31 cellular contexts compared by ENCODE assay signal in the genomic region with DNA sequence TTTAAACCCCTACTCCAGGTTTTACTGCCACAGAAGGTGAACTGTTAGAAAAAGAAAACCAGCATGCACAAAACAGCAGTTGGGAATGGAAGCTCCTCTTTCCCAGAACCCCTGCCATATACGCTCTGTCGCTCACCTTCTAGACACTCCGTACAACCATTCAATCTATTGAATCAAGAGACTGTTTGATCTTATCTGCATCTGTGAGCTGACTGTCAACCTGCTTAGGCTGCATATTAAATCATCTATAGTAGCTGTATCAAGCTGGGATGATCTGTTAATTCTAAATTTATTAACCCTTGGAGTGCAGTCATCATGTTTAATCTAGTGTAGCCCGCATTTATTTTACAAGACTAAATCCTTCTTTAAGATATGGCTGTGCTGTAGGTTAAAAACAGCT. TPM values are rescaled to one million over a fixed set of nuclear protein-coding genes. Genes with fewer than 3 reads are reported as not detected.
"Had no signal": no experiment of that assay in that cellular context is flagged by ENCODE, and none has a peak within 500 bp of the region (broad histone marks: within the 10 kb centered on the region; RNA-seq: fewer than 3 reads in every experiment).

No MANE protein-coding gene starts in this region.

- H3K27ac Mint-ChIP-seq: activated CD4-positive, alpha-beta memory T cell treated with anti-CD3 and anti-CD28 coated beads, Interleukin-2, amount 10 ng/mL, durations not matched to agents 7 days and 5 days; activated CD4-positive, alpha-beta T cell treated with anti-CD3 and anti-CD28 coated beads, Interleukin-2, amount 10 ng/mL, durations not matched to agents 7 days and 5 days; activated naive CD4-positive, alpha-beta T cell treated with anti-CD3 and anti-CD28 coated beads, Interleukin-2, amount 10 ng/mL, durations not matched to agents 7 days and 5 days; activated naive CD4-positive, alpha-beta T cell treated with anti-CD3 and anti-CD28 coated beads, Interleukin-2, amount 50 U/mL, for 72 hours; activated naive CD8-positive, alpha-beta T cell treated with anti-CD3 and anti-CD28 coated beads, Interleukin-2, amount 10 ng/mL, durations not matched to agents 7 days and 5 days; activated T-cell treated with anti-CD3 and anti-CD28 coated beads, Interleukin-2, amount 50 U/mL, for 24 hours; activated T-cell treated with anti-CD3 and anti-CD28 coated beads, Interleukin-2, amount 50 U/mL, for 72 hours; endodermal cell; WTC11 had no signal

- ATAC-seq: activated naive CD4-positive, alpha-beta T cell treated with anti-CD3 and anti-CD28 coated beads, Interleukin-2, amount 50 U/mL, for 72 hours; activated T-cell treated with anti-CD3 and anti-CD28 coated beads, Interleukin-2, amount 50 U/mL, for 72 hours; esophagus mucosa; WTC11 had no signal

- DNase-seq: activated CD4-positive, alpha-beta memory T cell treated with anti-CD3 and anti-CD28 coated beads, Interleukin-2, amount 10 ng/mL, durations not matched to agents 7 days and 5 days; activated CD4-positive, alpha-beta T cell treated with anti-CD3 and anti-CD28 coated beads for 1 hour; activated CD4-positive, alpha-beta T cell treated with anti-CD3 and anti-CD28 coated beads for 4 hours; activated CD4-positive, alpha-beta T cell treated with anti-CD3 and anti-CD28 coated beads, Interleukin-2, amount 10 ng/mL, durations not matched to agents 7 days and 5 days; activated CD4-positive, alpha-beta T cell treated with anti-CD3 and anti-CD28 coated beads, Interleukin-2, amount 50 U/mL, for 4 hours; activated CD8-positive, alpha-beta memory T cell treated with anti-CD3 and anti-CD28 coated beads, Interleukin-2, amount 50 U/mL, for 48 hours; activated gamma-delta T cell; activated naive CD4-positive, alpha-beta T cell; activated naive CD4-positive, alpha-beta T cell treated with anti-CD3 and anti-CD28 coated beads, Interleukin-2, amount 10 ng/mL, durations not matched to agents 7 days and 5 days; activated naive CD8-positive, alpha-beta T cell treated with anti-CD3 and anti-CD28 coated beads, Interleukin-2, amount 10 ng/mL, durations not matched to agents 7 days and 5 days; activated T-cell treated with anti-CD3 and anti-CD28 coated beads for 4 hours; activated T-cell treated with anti-CD3 and anti-CD28 coated beads, Interleukin-2, amount 50 U/mL, for 24 hours; activated T-cell treated with anti-CD3 and anti-CD28 coated beads, Interleukin-2, amount 50 U/mL, for 72 hours; amniotic stem cell; anterior cingulate cortex; central memory CD4-positive, alpha-beta T cell; cerebellar nuclear complex; colonic mucosa; effector memory CD4-positive, alpha-beta T cell; endodermal cell; foreskin fibroblast; head of caudate nucleus; T-helper 2 cell had no signal

- H3K4me1 ChIP-seq: breast epithelium, colonic mucosa had no signal

- H3K27ac ChIP-seq: breast epithelium, cardiac muscle cell, colonic mucosa had no signal

- H3K4me3 ChIP-seq: breast epithelium, cardiac muscle cell, colonic mucosa had no signal

- H3K36me3 ChIP-seq: breast epithelium, cardiac muscle cell, colonic mucosa had no signal

- H3K36me3 Mint-ChIP-seq: activated naive CD4-positive, alpha-beta T cell treated with anti-CD3 and anti-CD28 coated beads, Interleukin-2, amount 10 ng/mL, durations not matched to agents 7 days and 5 days; activated naive CD4-positive, alpha-beta T cell treated with anti-CD3 and anti-CD28 coated beads, Interleukin-2, amount 50 U/mL, for 72 hours; activated naive CD8-positive, alpha-beta T cell treated with anti-CD3 and anti-CD28 coated beads, Interleukin-2, amount 10 ng/mL, durations not matched to agents 7 days and 5 days; WTC11 had no signal

- H3K4me1 Mint-ChIP-seq: activated CD4-positive, alpha-beta T cell treated with anti-CD3 and anti-CD28 coated beads, Interleukin-2, amount 10 ng/mL, durations not matched to agents 7 days and 5 days; activated naive CD4-positive, alpha-beta T cell treated with anti-CD3 and anti-CD28 coated beads, Interleukin-2, amount 10 ng/mL, durations not matched to agents 7 days and 5 days had no signal

- H3K4me3 Mint-ChIP-seq: activated CD4-positive, alpha-beta memory T cell treated with anti-CD3 and anti-CD28 coated beads, Interleukin-2, amount 10 ng/mL, durations not matched to agents 7 days and 5 days; activated CD4-positive, alpha-beta T cell treated with anti-CD3 and anti-CD28 coated beads, Interleukin-2, amount 10 ng/mL, durations not matched to agents 7 days and 5 days; activated naive CD4-positive, alpha-beta T cell treated with anti-CD3 and anti-CD28 coated beads, Interleukin-2, amount 10 ng/mL, durations not matched to agents 7 days and 5 days; activated naive CD8-positive, alpha-beta T cell treated with anti-CD3 and anti-CD28 coated beads, Interleukin-2, amount 10 ng/mL, durations not matched to agents 7 days and 5 days; activated T-cell treated with anti-CD3 and anti-CD28 coated beads, Interleukin-2, amount 50 U/mL, for 24 hours; activated T-cell treated with anti-CD3 and anti-CD28 coated beads, Interleukin-2, amount 50 U/mL, for 72 hours; endodermal cell; WTC11 had no signal

- H3K9me3 Mint-ChIP-seq: activated CD4-positive, alpha-beta memory T cell treated with anti-CD3 and anti-CD28 coated beads, Interleukin-2, amount 10 ng/mL, durations not matched to agents 7 days and 5 days; activated CD4-positive, alpha-beta T cell treated with anti-CD3 and anti-CD28 coated beads, Interleukin-2, amount 10 ng/mL, durations not matched to agents 7 days and 5 days; activated naive CD4-positive, alpha-beta T cell treated with anti-CD3 and anti-CD28 coated beads, Interleukin-2, amount 10 ng/mL, durations not matched to agents 7 days and 5 days; activated naive CD4-positive, alpha-beta T cell treated with anti-CD3 and anti-CD28 coated beads, Interleukin-2, amount 50 U/mL, for 72 hours; activated naive CD8-positive, alpha-beta T cell treated with anti-CD3 and anti-CD28 coated beads, Interleukin-2, amount 10 ng/mL, durations not matched to agents 7 days and 5 days; activated T-cell treated with anti-CD3 and anti-CD28 coated beads, Interleukin-2, amount 50 U/mL, for 24 hours; activated T-cell treated with anti-CD3 and anti-CD28 coated beads, Interleukin-2, amount 50 U/mL, for 72 hours; endodermal cell; WTC11 had no signal

- FAIRE-seq: astrocyte, frontal cortex had no signal

RNA-seq across cellular contexts. Expression of gene BCL11A, which starts 13.6 kb away (rescaled TPM):
- total RNA-seq: activated CD4-positive, alpha-beta memory T cell treated with anti-CD3 and anti-CD28 coated beads, Interleukin-2, amount 10 ng/mL, durations not matched to agents 7 days and 5 days; T-helper 1 cell treated with Interleukin-12 subunit alpha and Interleukin-12 subunit beta and Interleukin-4 antibody, amounts not matched to agents 30 ng/mL and 1 ng/mL, for 36 hours had no signal
